14 cellular contexts compared by ENCODE assay signal in genomic region chr5:17401509-17402290, GRCh38.
DNase-seq lines count a peak whose midpoint lies in the region; ATAC-seq and TF ChIP-seq lines count a peak whose summit lies in the region.
"Had no signal": no experiment of that assay in that cellular context is flagged by ENCODE, and none has a peak within 500 bp of the region (broad histone marks: within the 10 kb centered on the region; RNA-seq: fewer than 3 reads in every experiment).

No MANE protein-coding gene starts in this region.

- H3K4me3 ChIP-seq in mammary epithelial cell (replicated peaks in 1 of 3; ENCODE audit: insufficient read depth in 1 of 3, low read depth in 2 of 3, low read length in 3 of 3), result no peak overlapping the region
- H3K4me3 ChIP-seq in suprapubic skin, result no peak overlapping the region

- intact Hi-C loops in mammary epithelial cell (cut with micrococcal nuclease), result no loop called here
- intact Hi-C loops in MCF 10A (cut with micrococcal nuclease), result no loop called here

- H3K27ac Mint-ChIP-seq in MCF 10A (ENCODE audit: low read depth, unreplicated experiment), result no peak overlapping the region
- peak overlapping the region; percentile 67 for H3K27ac Mint-ChIP-seq in type B pancreatic cell

- in situ Hi-C loops in mammary epithelial cell (cut with MboI; ENCODE audit: low sequenced_read_pairs in 2 of 2), result no loop called here

- CTCF ChIA-PET in mammary epithelial cell (lab: Charles Lee; ENCODE audit: low non-redundant PET), result no interaction called here
- CTCF ChIA-PET in MCF 10A (lab: Yijun Ruan, JAX), result interaction anchor here (0.7 kb wide), 1 partner anchor 50 kb away, joined by 3 read pairs; no protein-coding TSS in a partner anchor

- no peak overlapping the region for H3K4me3 Mint-ChIP-seq in MCF 10A (ENCODE audit: unreplicated experiment)
- H3K4me3 Mint-ChIP-seq in type B pancreatic cell, result peak overlapping the region; percentile 64
- H3K4me3 Mint-ChIP-seq: CD4-positive, alpha-beta memory T cell; naive B cell had no signal

- DNase-seq in mammary epithelial cell (no peak), MCF 10A (ENCODE audit: unreplicated experiment) (no peak), islet precursor cell (peak; percentile 84), type B pancreatic cell (ENCODE audit: extremely low spot score, unreplicated experiment) (no peak), suprapubic skin (ENCODE audit: low spot score in 2 of 2) (no peak), iPS-NIHi11 (ENCODE audit: low spot score) (no peak)
- DNase-seq: activated effector memory CD4-positive, alpha-beta T cell treated with Interleukin-2 at 50 U/mL for 16 hours; amygdala; CD4-positive, alpha-beta memory T cell; naive B cell; stimulated activated CD4-positive, alpha-beta T cell treated with anti-CD3 and anti-CD28 coated beads, Interleukin-1b, Interleukin-23, amount 100 ng/mL, for 48 hours had no signal

- no peak overlapping the region for H3K4me2 ChIP-seq in mammary epithelial cell (ENCODE audit: insufficient read depth, low read depth, low read length)

- no peak for TF ChIP-seq POLR2A in suprapubic skin (IDR thresholded peaks at IDR 0.05)

- H2AFZ ChIP-seq in mammary epithelial cell (ENCODE audit: low read depth, low read length), result peak overlapping the region; percentile 7

- H3K27me3 Mint-ChIP-seq in MCF 10A (ENCODE audit: insufficient read depth, unreplicated experiment) (no peaks in the 10 kb centered on the region), type B pancreatic cell (peaks cover 3% of the 10 kb centered on the region)
- H3K27me3 Mint-ChIP-seq: CD4-positive, alpha-beta memory T cell had no signal

- no peaks in the 10 kb centered on the region for H4K20me1 ChIP-seq in mammary epithelial cell (ENCODE audit: insufficient read depth, low read length)

- whole genome bisulfite sequencing in mammary epithelial cell (ENCODE audit: low coverage, missing lambda C conversion rate), result 62% methylated on average over 8 of the region's 8 CpGs
- WGBS in suprapubic skin, result 50% methylated on average over 8 of the region's 8 CpGs

- POLR2A ChIA-PET in MCF 10A (lab: Yijun Ruan, JAX), result interaction anchor here (1.2 kb wide), 1 partner anchor 45 kb away, joined by 3 read pairs; no protein-coding TSS in a partner anchor

- H3K27ac ChIP-seq in mammary epithelial cell (ENCODE audit: insufficient read depth, low read depth, low read length) (no peak overlapping the region), VCaP (peak overlapping the region; percentile 64), suprapubic skin (no peak overlapping the region)

- no peaks in the 10 kb centered on the region for H3K79me2 ChIP-seq in mammary epithelial cell (ENCODE audit: insufficient read depth, low read length)

- H3K9ac ChIP-seq in mammary epithelial cell (ENCODE audit: insufficient read depth, low read length), result no peak overlapping the region

- peaks cover 26% of the 10 kb centered on the region for H3K4me1 ChIP-seq in mammary epithelial cell (ENCODE audit: insufficient read depth, low read length)
- H3K4me1 ChIP-seq in suprapubic skin, result no peaks in the 10 kb centered on the region

- no peaks in the 10 kb centered on the region for H3K36me3 ChIP-seq in mammary epithelial cell (ENCODE audit: insufficient read depth, low read length)
- H3K36me3 ChIP-seq in suprapubic skin, result no peaks in the 10 kb centered on the region

- H3K4me1 Mint-ChIP-seq in MCF 10A (ENCODE audit: insufficient read depth, unreplicated experiment) (peaks cover 23% of the 10 kb centered on the region), type B pancreatic cell (ENCODE audit: unreplicated experiment) (peaks cover 40% of the 10 kb centered on the region)

- H3K9me3 Mint-ChIP-seq in MCF 10A (ENCODE audit: unreplicated experiment), result no peaks in the 10 kb centered on the region
- peaks cover 2% of the 10 kb centered on the region for H3K9me3 Mint-ChIP-seq in type B pancreatic cell

- no peak for TF ChIP-seq EP300 in suprapubic skin (IDR thresholded peaks at IDR 0.05)

- H3K9me3 ChIP-seq in mammary epithelial cell (replicated peaks; ENCODE audit: insufficient read depth, low read length) (no peaks in the 10 kb centered on the region), suprapubic skin (no peaks in the 10 kb centered on the region)

- dilution Hi-C loops in mammary epithelial cell (cut with HindIII; ENCODE audit: low sequenced_read_pairs), result no loop called here

- BruUV-seq in mammary epithelial cell (replicated peaks; lab: Mats Ljungman, UMichigan) (no TSS peak), MCF 10A (replicated peaks; lab: Mats Ljungman, UMichigan) (no TSS peak)

- TF ChIP-seq CTCF in mammary epithelial cell (conservative IDR thresholded peaks at IDR 0.05 in 1 of 2, IDR thresholded peaks at IDR 0.05 in 1 of 2; ENCODE audit: extremely low read depth in 1 of 2, insufficient read depth in 1 of 2, low read depth in 1 of 2, low read length in 2 of 2), result no peak
- TF ChIP-seq CTCF in MCF 10A (IDR thresholded peaks at IDR 0.05; ENCODE audit: unreplicated experiment), result no peak
- TF ChIP-seq CTCF in VCaP (conservative IDR thresholded peaks at IDR 0.05), result no peak
- TF ChIP-seq CTCF in type B pancreatic cell (conservative IDR thresholded peaks at IDR 0.05), result no peak
- TF ChIP-seq CTCF in suprapubic skin (IDR thresholded peaks at IDR 0.05), result no peak

- H3K27me3 ChIP-seq in mammary epithelial cell (ENCODE audit: insufficient read depth, low read length) (no peaks in the 10 kb centered on the region), suprapubic skin (peaks cover 12% of the 10 kb centered on the region)

- ATAC-seq in GM18873 (IDR thresholded peaks at IDR 0.05; ENCODE audit: low FRiP score, unreplicated experiment), result no peak
- ATAC-seq: left lobe of liver had no signal

- no peaks in the 10 kb centered on the region for H3K36me3 Mint-ChIP-seq in MCF 10A (ENCODE audit: insufficient read depth, unreplicated experiment)
- H3K36me3 Mint-ChIP-seq in type B pancreatic cell, result peaks cover 2% of the 10 kb centered on the region
- H3K36me3 Mint-ChIP-seq: CD4-positive, alpha-beta memory T cell; naive B cell had no signal
